Comparison of ENCODE assay signal across 1 cellular context in the genomic region with DNA sequence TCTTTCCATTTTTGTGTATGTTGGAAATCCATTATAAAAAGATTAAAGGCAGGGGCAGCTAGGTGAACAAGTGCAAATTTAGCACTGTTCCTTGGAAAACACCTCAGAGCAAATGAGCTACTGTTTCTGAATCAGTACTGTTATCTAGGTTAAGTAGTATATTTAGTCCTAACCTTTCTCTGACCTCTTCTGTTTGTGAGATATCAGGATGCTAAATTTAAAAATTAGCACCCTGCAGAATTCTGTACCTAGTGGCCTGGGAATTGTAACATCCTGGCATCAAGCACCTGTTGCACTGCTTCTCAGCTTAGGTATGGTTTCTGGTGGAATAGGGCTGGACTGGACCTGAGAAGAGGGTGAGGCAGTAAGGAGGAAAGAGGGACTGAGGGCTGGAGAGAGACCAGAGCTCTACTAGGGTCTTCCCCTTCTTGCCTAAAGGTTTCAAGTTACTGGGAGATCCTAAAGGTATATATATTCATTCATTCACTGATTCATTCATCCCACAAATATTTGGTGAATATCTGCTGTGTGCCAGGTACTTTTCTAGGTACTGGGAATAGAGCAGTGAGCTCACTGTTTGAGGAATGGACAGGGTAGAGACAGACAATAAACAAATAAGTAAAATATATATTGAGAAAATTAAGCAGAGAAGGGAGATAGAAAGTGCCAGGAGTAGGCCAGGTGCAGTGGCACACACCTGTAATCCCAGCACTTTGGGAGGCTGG.
TF ChIP-seq lines count a peak whose summit lies in the region.

No MANE protein-coding gene starts in this region.

TF ChIP-seq in GM12878, 131 proteins besides CTCF, POLR2A, EP300 and RAD21:
- TF ChIP-seq, protein P1, sequence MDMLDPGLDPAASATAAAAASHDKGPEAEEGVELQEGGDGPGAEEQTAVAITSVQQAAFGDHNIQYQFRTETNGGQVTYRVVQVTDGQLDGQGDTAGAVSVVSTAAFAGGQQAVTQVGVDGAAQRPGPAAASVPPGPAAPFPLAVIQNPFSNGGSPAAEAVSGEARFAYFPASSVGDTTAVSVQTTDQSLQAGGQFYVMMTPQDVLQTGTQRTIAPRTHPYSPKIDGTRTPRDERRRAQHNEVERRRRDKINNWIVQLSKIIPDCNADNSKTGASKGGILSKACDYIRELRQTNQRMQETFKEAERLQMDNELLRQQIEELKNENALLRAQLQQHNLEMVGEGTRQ (IDR thresholded peaks at IDR 0.05; ENCODE audit: borderline replicate concordance, low read depth, low read length): no peak
- no peak for TF ChIP-seq ZZZ3 (IDR thresholded peaks at IDR 0.05; ENCODE audit: control insufficient read depth, insufficient read length, low read depth)
- no peak for TF ChIP-seq BRCA1 (IDR thresholded peaks at IDR 0.05; ENCODE audit: low read depth, low read length)
- TF ChIP-seq, protein P2, sequence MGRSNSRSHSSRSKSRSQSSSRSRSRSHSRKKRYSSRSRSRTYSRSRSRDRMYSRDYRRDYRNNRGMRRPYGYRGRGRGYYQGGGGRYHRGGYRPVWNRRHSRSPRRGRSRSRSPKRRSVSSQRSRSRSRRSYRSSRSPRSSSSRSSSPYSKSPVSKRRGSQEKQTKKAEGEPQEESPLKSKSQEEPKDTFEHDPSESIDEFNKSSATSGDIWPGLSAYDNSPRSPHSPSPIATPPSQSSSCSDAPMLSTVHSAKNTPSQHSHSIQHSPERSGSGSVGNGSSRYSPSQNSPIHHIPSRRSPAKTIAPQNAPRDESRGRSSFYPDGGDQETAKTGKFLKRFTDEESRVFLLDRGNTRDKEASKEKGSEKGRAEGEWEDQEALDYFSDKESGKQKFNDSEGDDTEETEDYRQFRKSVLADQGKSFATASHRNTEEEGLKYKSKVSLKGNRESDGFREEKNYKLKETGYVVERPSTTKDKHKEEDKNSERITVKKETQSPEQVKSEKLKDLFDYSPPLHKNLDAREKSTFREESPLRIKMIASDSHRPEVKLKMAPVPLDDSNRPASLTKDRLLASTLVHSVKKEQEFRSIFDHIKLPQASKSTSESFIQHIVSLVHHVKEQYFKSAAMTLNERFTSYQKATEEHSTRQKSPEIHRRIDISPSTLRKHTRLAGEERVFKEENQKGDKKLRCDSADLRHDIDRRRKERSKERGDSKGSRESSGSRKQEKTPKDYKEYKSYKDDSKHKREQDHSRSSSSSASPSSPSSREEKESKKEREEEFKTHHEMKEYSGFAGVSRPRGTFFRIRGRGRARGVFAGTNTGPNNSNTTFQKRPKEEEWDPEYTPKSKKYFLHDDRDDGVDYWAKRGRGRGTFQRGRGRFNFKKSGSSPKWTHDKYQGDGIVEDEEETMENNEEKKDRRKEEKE (IDR thresholded peaks at IDR 0.05): no peak
- TF ChIP-seq, protein P3, sequence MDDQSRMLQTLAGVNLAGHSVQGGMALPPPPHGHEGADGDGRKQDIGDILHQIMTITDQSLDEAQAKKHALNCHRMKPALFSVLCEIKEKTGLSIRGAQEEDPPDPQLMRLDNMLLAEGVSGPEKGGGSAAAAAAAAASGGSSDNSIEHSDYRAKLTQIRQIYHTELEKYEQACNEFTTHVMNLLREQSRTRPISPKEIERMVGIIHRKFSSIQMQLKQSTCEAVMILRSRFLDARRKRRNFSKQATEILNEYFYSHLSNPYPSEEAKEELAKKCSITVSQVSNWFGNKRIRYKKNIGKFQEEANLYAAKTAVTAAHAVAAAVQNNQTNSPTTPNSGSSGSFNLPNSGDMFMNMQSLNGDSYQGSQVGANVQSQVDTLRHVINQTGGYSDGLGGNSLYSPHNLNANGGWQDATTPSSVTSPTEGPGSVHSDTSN (IDR thresholded peaks at IDR 0.05; ENCODE audit: insufficient replicate concordance, low read depth, low read length): no peak
- TF ChIP-seq, protein P4, sequence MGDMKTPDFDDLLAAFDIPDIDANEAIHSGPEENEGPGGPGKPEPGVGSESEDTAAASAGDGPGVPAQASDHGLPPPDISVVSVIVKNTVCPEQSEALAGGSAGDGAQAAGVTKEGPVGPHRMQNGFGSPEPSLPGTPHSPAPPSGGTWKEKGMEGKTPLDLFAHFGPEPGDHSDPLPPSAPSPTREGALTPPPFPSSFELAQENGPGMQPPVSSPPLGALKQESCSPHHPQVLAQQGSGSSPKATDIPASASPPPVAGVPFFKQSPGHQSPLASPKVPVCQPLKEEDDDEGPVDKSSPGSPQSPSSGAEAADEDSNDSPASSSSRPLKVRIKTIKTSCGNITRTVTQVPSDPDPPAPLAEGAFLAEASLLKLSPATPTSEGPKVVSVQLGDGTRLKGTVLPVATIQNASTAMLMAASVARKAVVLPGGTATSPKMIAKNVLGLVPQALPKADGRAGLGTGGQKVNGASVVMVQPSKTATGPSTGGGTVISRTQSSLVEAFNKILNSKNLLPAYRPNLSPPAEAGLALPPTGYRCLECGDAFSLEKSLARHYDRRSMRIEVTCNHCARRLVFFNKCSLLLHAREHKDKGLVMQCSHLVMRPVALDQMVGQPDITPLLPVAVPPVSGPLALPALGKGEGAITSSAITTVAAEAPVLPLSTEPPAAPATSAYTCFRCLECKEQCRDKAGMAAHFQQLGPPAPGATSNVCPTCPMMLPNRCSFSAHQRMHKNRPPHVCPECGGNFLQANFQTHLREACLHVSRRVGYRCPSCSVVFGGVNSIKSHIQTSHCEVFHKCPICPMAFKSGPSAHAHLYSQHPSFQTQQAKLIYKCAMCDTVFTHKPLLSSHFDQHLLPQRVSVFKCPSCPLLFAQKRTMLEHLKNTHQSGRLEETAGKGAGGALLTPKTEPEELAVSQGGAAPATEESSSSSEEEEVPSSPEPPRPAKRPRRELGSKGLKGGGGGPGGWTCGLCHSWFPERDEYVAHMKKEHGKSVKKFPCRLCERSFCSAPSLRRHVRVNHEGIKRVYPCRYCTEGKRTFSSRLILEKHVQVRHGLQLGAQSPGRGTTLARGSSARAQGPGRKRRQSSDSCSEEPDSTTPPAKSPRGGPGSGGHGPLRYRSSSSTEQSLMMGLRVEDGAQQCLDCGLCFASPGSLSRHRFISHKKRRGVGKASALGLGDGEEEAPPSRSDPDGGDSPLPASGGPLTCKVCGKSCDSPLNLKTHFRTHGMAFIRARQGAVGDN (IDR thresholded peaks at IDR 0.05): no peak
- no peak for TF ChIP-seq ZNF622 (IDR thresholded peaks at IDR 0.05)
